Comparison of ENCODE assay signal across 16 cellular contexts in the genomic region with DNA sequence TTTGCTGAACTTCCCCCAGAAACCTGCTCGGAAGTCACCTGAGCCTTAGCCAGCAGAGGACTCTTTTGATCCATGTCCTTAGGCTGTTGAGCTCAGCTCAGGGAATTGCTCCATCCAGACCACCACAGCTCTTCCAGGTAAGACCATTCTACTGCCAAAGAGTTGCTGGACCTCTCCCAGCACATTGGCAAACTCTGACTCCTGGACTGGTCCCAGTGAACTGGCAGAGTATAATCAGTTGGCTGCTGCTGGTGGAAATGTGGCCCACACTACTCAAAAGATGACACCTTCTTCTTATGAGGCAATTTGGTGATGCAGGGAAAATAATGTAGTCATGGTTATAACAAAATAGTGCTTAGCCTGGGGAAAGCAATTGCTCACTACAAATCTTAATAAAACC.
A peak's percentile ranks its signal among the peaks of the same experiment; 100 is the strongest.
DNase-seq lines count a peak whose midpoint lies in the region; ATAC-seq, FAIRE-seq and TF ChIP-seq lines count a peak whose summit lies in the region.
"Had no signal": no experiment of that assay in that cellular context is flagged by ENCODE, and none has a peak within 500 bp of the region (broad histone marks: within the 10 kb centered on the region; RNA-seq: fewer than 3 reads in every experiment).

No MANE protein-coding gene starts in this region.

- H3K23ac ChIP-seq in trophoblast cell (ENCODE audit: low read length) = no peak overlapping the region

- no peak for TF ChIP-seq POLR2A in prostate gland (IDR thresholded peaks at IDR 0.05)

- H3K4me1 ChIP-seq in astrocyte (ENCODE audit: insufficient read depth, low read length) (no peaks in the 10 kb centered on the region), thoracic aorta (ENCODE audit: control insufficient read depth in 1 of 2, low read depth in 2 of 2) (peaks cover 3 to 13% of the 10 kb centered on the region in 2 donors), trophoblast cell (ENCODE audit: control insufficient read depth in 1 of 2, insufficient read depth in 2 of 2, low read length in 2 of 2) (no peaks in the 10 kb centered on the region), prostate gland (replicated peaks) (no peaks in the 10 kb centered on the region)

- H3K9me3 ChIP-seq in astrocyte (ENCODE audit: insufficient read depth, low read depth, low read length) (no peaks in the 10 kb centered on the region), thoracic aorta (no peaks in the 10 kb centered on the region), trophoblast cell (ENCODE audit: insufficient read depth, low read depth, low read length) (peaks cover 2% of the 10 kb centered on the region), prostate gland (no peaks in the 10 kb centered on the region)

- TF ChIP-seq CTCF in astrocyte (IDR thresholded peaks at IDR 0.05; ENCODE audit: insufficient read depth, low read depth, low read length) (no peak), fibroblast of the aortic adventitia (IDR thresholded peaks at IDR 0.05; ENCODE audit: insufficient read depth, low read length) (no peak), thoracic aorta (IDR thresholded peaks at IDR 0.05) (no peak), prostate gland (IDR thresholded peaks at IDR 0.05) (no peak)

- no peaks in the 10 kb centered on the region for H3K79me1 ChIP-seq in trophoblast cell (ENCODE audit: low read length)

- H3K14ac ChIP-seq in trophoblast cell (ENCODE audit: low read length) = no peak overlapping the region

- H3K4ac ChIP-seq in trophoblast cell (ENCODE audit: low read depth, low read length) = no peak overlapping the region

- no peak overlapping the region for H4K12ac ChIP-seq in trophoblast cell (ENCODE audit: low read depth, low read length)

- no peak overlapping the region for H2BK12ac ChIP-seq in trophoblast cell (ENCODE audit: low read length)

- no peak overlapping the region for H3K27ac Mint-ChIP-seq in astrocyte (ENCODE audit: unreplicated experiment)
- H3K27ac Mint-ChIP-seq: CD8-positive, alpha-beta memory T cell; H9 had no signal

- H3K9me3 Mint-ChIP-seq in astrocyte (ENCODE audit: unreplicated experiment) = peaks cover 9% of the 10 kb centered on the region

- WGBS in trophoblast cell (ENCODE audit: extremely low coverage, insufficient coverage, insufficient read length) = no CpG with 5 or more reads among the region's 1 CpG
- 47% methylated on average over 1 of the region's 1 CpG for WGBS in prostate gland

- no peak overlapping the region for H3K4me3 Mint-ChIP-seq in astrocyte (ENCODE audit: unreplicated experiment)
- H3K4me3 Mint-ChIP-seq: CD8-positive, alpha-beta memory T cell; H9 had no signal

- FAIRE-seq in astrocyte (lab: Jason Lieb, UNC) = no peak

- H2AK5ac ChIP-seq in trophoblast cell (ENCODE audit: low read length) = no peak overlapping the region

- H2BK5ac ChIP-seq in trophoblast cell (ENCODE audit: low read depth, low read length, poor library complexity) = no peak overlapping the region

- H4K91ac ChIP-seq in trophoblast cell (ENCODE audit: low read depth, low read length) = no peak overlapping the region

- H3K4me2 ChIP-seq in astrocyte (ENCODE audit: low read length) (no peak overlapping the region), trophoblast cell (ENCODE audit: low read length) (no peak overlapping the region)

- peak; percentile 63 for ATAC-seq in thoracic aorta (ENCODE audit: insufficient number of reproducible peaks, low FRiP score, low read depth)
- no peak for ATAC-seq in HG03025 (IDR thresholded peaks at IDR 0.05; ENCODE audit: low FRiP score, unreplicated experiment)

- no peak overlapping the region for H2BK120ac ChIP-seq in trophoblast cell (ENCODE audit: insufficient read depth, low read length, poor library complexity)

- no peaks in the 10 kb centered on the region for H4K20me1 ChIP-seq in astrocyte (ENCODE audit: insufficient read depth, low read length)

- H3K36me3 ChIP-seq in astrocyte (ENCODE audit: insufficient read depth, low read length) (no peaks in the 10 kb centered on the region), thoracic aorta (no peaks in the 10 kb centered on the region), trophoblast cell (ENCODE audit: control insufficient read depth in 1 of 2, insufficient read depth in 2 of 2, low read length in 2 of 2) (no peaks in the 10 kb centered on the region), prostate gland (no peaks in the 10 kb centered on the region)

- no peak overlapping the region for H3K9ac ChIP-seq in astrocyte (ENCODE audit: low read length)
- no peak overlapping the region for H3K9ac ChIP-seq in trophoblast cell (ENCODE audit: low read length)

- H3K18ac ChIP-seq in trophoblast cell (ENCODE audit: low read length) = no peak overlapping the region

- H3K79me2 ChIP-seq in astrocyte (ENCODE audit: insufficient read depth, low read length) (no peaks in the 10 kb centered on the region), trophoblast cell (ENCODE audit: control insufficient read depth, insufficient read depth, low read length, poor library complexity) (no peaks in the 10 kb centered on the region)

- intact Hi-C loops in prostate gland (cut with DNase I) = no loop called here

- H3K27ac ChIP-seq in astrocyte (ENCODE audit: low read depth, low read length) = no peak overlapping the region
- no peak overlapping the region for H3K27ac ChIP-seq in thoracic aorta
- no peak overlapping the region for H3K27ac ChIP-seq in trophoblast cell (ENCODE audit: low read depth, low read length)
- no peak overlapping the region for H3K27ac ChIP-seq in prostate gland
- H3K27ac ChIP-seq: RWPE1 had no signal

- H3K36me3 Mint-ChIP-seq in astrocyte (ENCODE audit: low read depth, unreplicated experiment) = no peaks in the 10 kb centered on the region

- H3K27me3 ChIP-seq in astrocyte (ENCODE audit: insufficient read depth, low read length) (no peaks in the 10 kb centered on the region), thoracic aorta (replicated peaks; ENCODE audit: insufficient read depth) (no peaks in the 10 kb centered on the region), trophoblast cell (ENCODE audit: insufficient read depth, low read length) (no peaks in the 10 kb centered on the region), prostate gland (replicated peaks; ENCODE audit: insufficient read depth) (no peaks in the 10 kb centered on the region)

- H4K8ac ChIP-seq in trophoblast cell (ENCODE audit: low read depth, low read length) = no peak overlapping the region

- H3K4me1 Mint-ChIP-seq in astrocyte (ENCODE audit: low read depth, unreplicated experiment) = no peaks in the 10 kb centered on the region
- H3K4me1 Mint-ChIP-seq: CD8-positive, alpha-beta memory T cell; H9 had no signal

- H3K4me3 ChIP-seq in astrocyte (ENCODE audit: insufficient read depth, low read depth, low read length) (no peak overlapping the region), fibroblast of the aortic adventitia (ENCODE audit: low read depth, low read length) (no peak overlapping the region), thoracic aorta (no peak overlapping the region), trophoblast cell (ENCODE audit: low read depth, low read length) (no peak overlapping the region), prostate gland (no peak overlapping the region)

- H2AFZ ChIP-seq in astrocyte (ENCODE audit: low read depth, low read length) = no peak overlapping the region
- H2AFZ ChIP-seq in trophoblast cell (ENCODE audit: insufficient read depth, low read length, poor library complexity) = no peak overlapping the region

- H3K27me3 Mint-ChIP-seq in astrocyte (ENCODE audit: low read depth, unreplicated experiment) = no peaks in the 10 kb centered on the region
- H3K27me3 Mint-ChIP-seq: CD8-positive, alpha-beta memory T cell had no signal

- peak; percentile 2 for DNase-seq in LHCN-M2 (ENCODE audit: low read depth)
- DNase-seq in astrocyte (ENCODE audit: low read depth) = peak; percentile 38
- DNase-seq in fibroblast of the aortic adventitia (ENCODE audit: low read depth) = peak; percentile 67
- peak; percentile 11 for DNase-seq in thoracic aorta (ENCODE audit: low spot score)
- DNase-seq in trophoblast cell = no peak
- DNase-seq in prostate gland (ENCODE audit: low spot score) = no peak
- DNase-seq: CD8-positive, alpha-beta memory T cell; DMS 273 treated with DMSO at 0.1 percent for 48 hours; H9; Karpas-422; NCI-H1417; NCI-H1930; NCI-H2171 treated with DMSO at 0.1 percent for 48 hours; NCI-H526 had no signal

Comparison
In these comparisons a context has a peak if more than half of its experiments do, and no peak if none do; other contexts are left out.
1. DNase-seq: peak in LHCN-M2 (single experiment), astrocyte (single experiment), fibroblast of the aortic adventitia (single experiment) and thoracic aorta (single experiment); none in trophoblast cell (0 of 2) and prostate gland (single experiment).